22 cellular contexts compared by ENCODE assay signal in genomic region chr15:95565702-95566101, GRCh38.
"Had no signal": no experiment of that assay in that cellular context is flagged by ENCODE, and none has a peak within 500 bp of the region (broad histone marks: within the 10 kb centered on the region; RNA-seq: fewer than 3 reads in every experiment).

No MANE protein-coding gene starts in this region.

- H3K27ac Mint-ChIP-seq: activated CD8-positive, alpha-beta T cell treated with anti-CD3 and anti-CD28 coated beads for 36 hours; activated naive CD4-positive, alpha-beta T cell treated with anti-CD3 and anti-CD28 coated beads, Interleukin-2, amount 10 ng/mL, durations not matched to agents 7 days and 5 days; activated naive CD8-positive, alpha-beta T cell treated with anti-CD3 and anti-CD28 coated beads for 36 hours; activated T-cell treated with anti-CD3 and anti-CD28 coated beads, Interleukin-2, amount 50 U/mL, for 72 hours; activated T-helper 2 cell treated with anti-CD3 and anti-CD28 coated beads, Interferon-gamma antibody, Interleukin-2, Interleukin-4, amounts not matched to agents 10 μg/mL and 5 μg/mL and 100 μg/mL, durations not matched to agents 14 hours and 24 hours and 36 hours had no signal

- H3K36me3 Mint-ChIP-seq: activated naive CD4-positive, alpha-beta T cell treated with anti-CD3 and anti-CD28 coated beads, Interleukin-2, amount 10 ng/mL, durations not matched to agents 7 days and 5 days; activated naive CD8-positive, alpha-beta T cell treated with anti-CD3 and anti-CD28 coated beads for 36 hours had no signal

- H3K4me3 Mint-ChIP-seq: activated CD8-positive, alpha-beta T cell treated with anti-CD3 and anti-CD28 coated beads for 36 hours; activated naive CD4-positive, alpha-beta T cell treated with anti-CD3 and anti-CD28 coated beads, Interleukin-2, amount 10 ng/mL, durations not matched to agents 7 days and 5 days; activated naive CD8-positive, alpha-beta T cell treated with anti-CD3 and anti-CD28 coated beads for 36 hours; activated T-cell treated with anti-CD3 and anti-CD28 coated beads, Interleukin-2, amount 50 U/mL, for 72 hours had no signal

- DNase-seq: activated CD4-positive, alpha-beta T cell treated with anti-CD3 and anti-CD28 coated beads for 4 hours; activated CD8-positive, alpha-beta memory T cell treated with anti-CD3 and anti-CD28 coated beads, Interleukin-2, amount 50 U/mL, for 4 hours; activated CD8-positive, alpha-beta T cell treated with anti-CD3 and anti-CD28 coated beads for 36 hours; activated gamma-delta T cell treated with Interleukin-2 at 50 U/mL for 16 hours; activated naive CD4-positive, alpha-beta T cell treated with anti-CD3 and anti-CD28 coated beads, Interleukin-2, amount 10 ng/mL, durations not matched to agents 7 days and 5 days; activated naive CD8-positive, alpha-beta T cell treated with anti-CD3 and anti-CD28 coated beads for 36 hours; activated T-cell treated with anti-CD3 and anti-CD28 coated beads, Interleukin-2, amount 50 U/mL, for 72 hours; anterior cingulate cortex; cerebellar nuclear complex; Karpas-422; MM.1S; NCI-H146; NCI-H187 treated with DMSO at 0.1 percent for 48 hours; NCI-H2081 treated with DMSO at 0.1 percent for 48 hours; NCI-H345; NCI-H510A; NCI-H774; NK-92 treated with Interleukin-12 subunit alpha and Interleukin-12 subunit beta, amount 100 ng/mL, for 24 hours; OCI-M1; RPMI8226; SW 1271 had no signal

- H3K9me3 Mint-ChIP-seq: activated CD8-positive, alpha-beta T cell treated with anti-CD3 and anti-CD28 coated beads for 36 hours; activated naive CD4-positive, alpha-beta T cell treated with anti-CD3 and anti-CD28 coated beads, Interleukin-2, amount 10 ng/mL, durations not matched to agents 7 days and 5 days; activated naive CD8-positive, alpha-beta T cell treated with anti-CD3 and anti-CD28 coated beads for 36 hours had no signal

- H3K4me1 Mint-ChIP-seq: activated naive CD4-positive, alpha-beta T cell treated with anti-CD3 and anti-CD28 coated beads, Interleukin-2, amount 10 ng/mL, durations not matched to agents 7 days and 5 days; activated naive CD8-positive, alpha-beta T cell treated with anti-CD3 and anti-CD28 coated beads for 36 hours had no signal
